7 cellular contexts compared by ENCODE assay signal in the genomic region with DNA sequence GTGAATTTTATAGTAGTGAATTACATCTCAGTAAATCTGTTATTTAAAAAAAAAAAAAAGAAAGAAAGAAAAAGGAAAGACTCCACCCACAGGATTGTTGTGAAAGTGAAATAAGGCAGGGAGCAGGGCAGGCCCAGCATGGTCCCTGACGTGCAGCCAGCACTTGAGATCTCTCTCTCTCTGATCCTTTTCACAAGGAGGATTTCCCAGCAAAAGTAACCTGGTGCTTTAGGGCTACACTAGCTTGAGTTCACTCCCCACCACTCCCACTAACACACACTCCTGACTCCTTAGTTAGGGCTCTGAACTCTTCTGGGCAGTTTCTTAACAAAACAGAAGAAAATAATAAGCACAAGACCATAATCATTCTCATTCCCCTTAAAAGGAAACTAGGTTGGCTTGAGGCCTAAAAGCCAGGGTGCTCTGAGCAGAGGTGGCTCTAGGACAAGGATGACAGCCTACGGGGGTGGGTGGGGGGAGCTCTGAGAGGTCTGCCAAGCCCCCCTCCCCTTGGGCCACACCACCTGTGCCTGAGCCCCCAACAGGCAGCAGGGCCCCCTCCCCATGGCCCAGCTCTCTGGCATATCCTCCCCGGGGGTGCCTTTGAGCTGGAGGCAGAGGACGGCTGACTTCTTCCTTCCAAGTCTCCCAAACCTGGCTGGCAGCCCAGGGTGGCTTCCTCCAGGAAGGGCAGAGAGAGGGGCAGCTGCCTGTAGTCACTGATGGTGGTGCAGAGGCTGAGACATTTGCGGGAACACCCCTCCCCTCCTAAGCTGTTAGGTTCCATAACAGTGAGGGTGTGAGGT. TPM values are rescaled to one million over a fixed set of nuclear protein-coding genes. Genes with fewer than 3 reads are reported as not detected.
A peak's percentile ranks its signal among the peaks of the same experiment; 100 is the strongest.
DNase-seq lines count a peak whose midpoint lies in the region; ATAC-seq and TF ChIP-seq lines count a peak whose summit lies in the region.

No MANE protein-coding gene starts in this region.

- no peaks in the 10 kb centered on the region for H3K9me2 ChIP-seq in GM23248 (ENCODE audit: insufficient read depth)

- H2AFZ ChIP-seq in GM23248 = peak overlapping the region; percentile 88

- H3K4me1 Mint-ChIP-seq in T-cell = peaks cover 4 to 6% (median 5%) of the 10 kb centered on the region in 3 donors
- peaks cover 5 to 7% (median 6%) of the 10 kb centered on the region in 4 donors for H3K4me1 Mint-ChIP-seq in CD4-positive, alpha-beta memory T cell

- H3K9ac ChIP-seq in GM23248 (peak overlapping the region; percentile 61), adipocyte (ENCODE audit: low read length) (peak overlapping the region; percentile 65)

- 41 to 47% methylated on average over 5 of the region's 5 CpGs for WGBS in GM23248 (ENCODE audit: low coverage in 1 of 2, low lambda C conversion rate in 2 of 2, missing lambda C conversion rate in 2 of 2), 2 experiments
- WGBS in thyroid gland, 2 donors = 14 to 24% methylated on average over 3 to 4 of the region's 5 CpGs

- no peaks in the 10 kb centered on the region for H3K79me2 ChIP-seq in GM23248 (ENCODE audit: insufficient read depth)

- H3F3A ChIP-seq in GM23248 (ENCODE audit: insufficient read depth) = peaks cover 6% of the 10 kb centered on the region; the same call in 1 of the 2 replicates

- in situ Hi-C loops in GM23248 (cut with MboI) = no loop called here

- TF ChIP-seq CTCF in thyroid gland (IDR thresholded peaks at IDR 0.05) = no peak

- peak in 1 of 2 donors; percentile 10 for TF ChIP-seq POLR2A in thyroid gland (IDR thresholded peaks at IDR 0.05)

- CTCF ChIA-PET in T-cell (lab: Charles Lee) = no interaction called here
- CTCF ChIA-PET in CD4-positive, alpha-beta memory T cell (lab: Charles Lee; ENCODE audit: partially characterized antibody) = no interaction called here

- H4K20me1 ChIP-seq in GM23248 (ENCODE audit: insufficient read depth) = no peaks in the 10 kb centered on the region

- intact Hi-C loops in thyroid gland (cut with DNase I) = no loop called here
- intact Hi-C loops in CD4-positive, alpha-beta memory T cell (cut with micrococcal nuclease) = no loop called here

- H3K27ac ChIP-seq in GM23248 = peak overlapping the region; percentile 53
- H3K27ac ChIP-seq in thyroid gland = peak overlapping the region; percentile 50 to 84 (median 73)
- no peak overlapping the region for H3K27ac ChIP-seq in CD4-positive, alpha-beta memory T cell (ENCODE audit: low read depth, low read length)

- H3K36me3 ChIP-seq in GM23248 (ENCODE audit: low read depth) = no peaks in the 10 kb centered on the region
- H3K36me3 ChIP-seq in adipocyte (ENCODE audit: control insufficient read depth, insufficient read depth, low read length, severe bottlenecking) = no peaks in the 10 kb centered on the region
- H3K36me3 ChIP-seq in thyroid gland = no peaks in the 10 kb centered on the region
- H3K36me3 ChIP-seq in CD4-positive, alpha-beta memory T cell (ENCODE audit: insufficient read depth, low read length) = no peaks in the 10 kb centered on the region

- H3K27me3 ChIP-seq in GM23248 (replicated peaks; ENCODE audit: insufficient read depth) = no peaks in the 10 kb centered on the region
- peaks cover 16% of the 10 kb centered on the region for H3K27me3 ChIP-seq in adipocyte (replicated peaks; ENCODE audit: control insufficient read depth, insufficient read depth, low read length)
- H3K27me3 ChIP-seq in thyroid gland = no peaks in the 10 kb centered on the region
- no peaks in the 10 kb centered on the region for H3K27me3 ChIP-seq in CD4-positive, alpha-beta memory T cell (ENCODE audit: insufficient read depth, low read length)

- POLR2A ChIA-PET in T-cell (lab: Charles Lee) = no interaction called here
- POLR2A ChIA-PET in CD4-positive, alpha-beta memory T cell (lab: Charles Lee; ENCODE audit: partially characterized antibody) = no interaction called here

- H3K27me3 Mint-ChIP-seq in T-cell = peaks cover 13 to 23% of the 10 kb centered on the region in 2 donors
- peaks cover 5 to 7% of the 10 kb centered on the region in 2 donors for H3K27me3 Mint-ChIP-seq in CD4-positive, alpha-beta memory T cell

- H3K4me3 ChIP-seq in GM23248 (no peak overlapping the region), adipocyte (ENCODE audit: low read length) (no peak overlapping the region), thyroid gland (replicated peaks in 1 of 3) (no peak overlapping the region)
- H3K4me3 ChIP-seq in CD4-positive, alpha-beta memory T cell (ENCODE audit: low read length in 2 of 2) = no peak overlapping the region

- no peak for ATAC-seq in T-cell (replicated peaks in 1 of 4)

- H3K9me3 Mint-ChIP-seq in T-cell = no peaks in the 10 kb centered on the region
- no peaks in the 10 kb centered on the region for H3K9me3 Mint-ChIP-seq in CD4-positive, alpha-beta memory T cell

- no peak overlapping the region for H3K4me2 ChIP-seq in GM23248 (ENCODE audit: unreplicated experiment)

- DNase-seq in GM23248 (peak; percentile 83), adipocyte (ENCODE audit: low read depth) (peak; percentile 83), iris pigment epithelial cell (ENCODE audit: low read depth) (peak; percentile 78), thyroid gland (peak; percentile 76), COLO829 (ENCODE audit: low spot score) (no peak), T-cell (no peak)
- DNase-seq in CD4-positive, alpha-beta memory T cell = no peak

- H3K4me1 ChIP-seq in GM23248 (ENCODE audit: insufficient read depth) (peaks cover 11% of the 10 kb centered on the region), adipocyte (ENCODE audit: control insufficient read depth, insufficient read depth, low read length) (peaks cover 7% of the 10 kb centered on the region), thyroid gland (peaks cover 4 to 10% of the 10 kb centered on the region in 2 donors)
- H3K4me1 ChIP-seq in CD4-positive, alpha-beta memory T cell (ENCODE audit: insufficient read depth, low read length) = peaks cover 3% of the 10 kb centered on the region

- no peak overlapping the region for H3K27ac Mint-ChIP-seq in T-cell
- peak overlapping the region in 1 of 7 donors; percentile 84 for H3K27ac Mint-ChIP-seq in CD4-positive, alpha-beta memory T cell

- no peak overlapping the region for H3K4me3 Mint-ChIP-seq in T-cell
- H3K4me3 Mint-ChIP-seq in CD4-positive, alpha-beta memory T cell = no peak overlapping the region

- H3K9me3 ChIP-seq in GM23248 (ENCODE audit: low read depth) (no peaks in the 10 kb centered on the region), adipocyte (ENCODE audit: control insufficient read depth, low read length) (no peaks in the 10 kb centered on the region), thyroid gland (no peaks in the 10 kb centered on the region)
- no peaks in the 10 kb centered on the region for H3K9me3 ChIP-seq in CD4-positive, alpha-beta memory T cell (ENCODE audit: control insufficient read depth in 1 of 2, low read length in 2 of 2)

- no peaks in the 10 kb centered on the region for H3K36me3 Mint-ChIP-seq in T-cell
- H3K36me3 Mint-ChIP-seq in CD4-positive, alpha-beta memory T cell = no peaks in the 10 kb centered on the region

RNA-seq across cellular contexts. Expression of a gene that starts 0.8 kb away (rescaled TPM):
- total RNA-seq in GM23248 (2014; rRNA removed; shearing (Covaris generic)) = not detected in 2 replicates
- not detected in 2 replicates for polyA plus RNA-seq in GM23248 (2016; fragmentation: Nextera tagmentation; extraction: Ambion mirVana)
- not detected for total RNA-seq in thyroid gland
- not detected for total RNA-seq in T-cell
- total RNA-seq in CD4-positive, alpha-beta memory T cell = not detected
- polyA plus RNA-seq in CD4-positive, alpha-beta memory T cell = not detected

RNA-seq across cellular contexts. Expression of a gene that starts 38.3 kb away (rescaled TPM):
- 0.38 and 0.43 TPM in 2 replicates for total RNA-seq in GM23248 (2014; rRNA removed; shearing (Covaris generic))
- polyA plus RNA-seq in GM23248 (2016; fragmentation: Nextera tagmentation; extraction: Ambion mirVana) = 0.16 and 0.53 TPM in 2 replicates
- total RNA-seq in thyroid gland (10 to 100 TPM in 3 of 4 donors, 1 to 10 TPM in 1; 9.7 to 18.0 (median 12.4) TPM), T-cell (1 to 10 TPM; 2.1 to 5.9 (median 3.2) TPM)
- 1 to 10 TPM; 1.9 to 2.2 TPM for total RNA-seq in CD4-positive, alpha-beta memory T cell
- 1 to 10 TPM; 2.2 to 2.3 TPM for polyA plus RNA-seq in CD4-positive, alpha-beta memory T cell

Comparison
In these comparisons a context has a peak if more than half of its experiments do, and no peak if none do; other contexts are left out.
1. DNase-seq: peak in GM23248 (single experiment), adipocyte (single experiment), iris pigment epithelial cell (single experiment) and thyroid gland (2 of 2); none in COLO829 (single experiment), T-cell (0 of 34) and CD4-positive, alpha-beta memory T cell (0 of 5).